1 cellular context compared by ENCODE assay signal in genomic region chr7:155308330-155309020, GRCh38.
TF ChIP-seq lines count a peak whose summit lies in the region.

No MANE protein-coding gene starts in this region.

TF ChIP-seq in endothelial cell of umbilical vein, 7 proteins besides CTCF, POLR2A, EP300 and RAD21 (continued from another document):
- TF ChIP-seq, protein P1, sequence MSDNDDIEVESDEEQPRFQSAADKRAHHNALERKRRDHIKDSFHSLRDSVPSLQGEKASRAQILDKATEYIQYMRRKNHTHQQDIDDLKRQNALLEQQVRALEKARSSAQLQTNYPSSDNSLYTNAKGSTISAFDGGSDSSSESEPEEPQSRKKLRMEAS (IDR thresholded peaks at IDR 0.05; ENCODE audit: insufficient read depth, insufficient read length) = no peak
- TF ChIP-seq POLR2AphosphoS5 (IDR thresholded peaks at IDR 0.05; ENCODE audit: insufficient read depth, low read depth, low read length) = no peak
